ENCODE assay signal across 1 cellular context in genomic region chr22:50479686-50480085, GRCh38.
TF ChIP-seq lines count a peak whose summit lies in the region.

No MANE protein-coding gene starts in this region.

TF ChIP-seq in H1, 55 proteins besides CTCF, POLR2A, EP300 and RAD21:
- no peak for TF ChIP-seq TAF7 (optimal IDR thresholded peaks at IDR 0.05; ENCODE audit: borderline replicate concordance, low read depth, low read length)
- no peak for TF ChIP-seq SRF (IDR thresholded peaks at IDR 0.05; ENCODE audit: low read depth, low read length)
- no peak for TF ChIP-seq KDM4A (IDR thresholded peaks at IDR 0.05; ENCODE audit: low read depth, low read length, severe bottlenecking)
- no peak for TF ChIP-seq CEBPB (IDR thresholded peaks at IDR 0.05; ENCODE audit: low read depth, low read length)
- TF ChIP-seq SIX5 (IDR thresholded peaks at IDR 0.05; ENCODE audit: low read depth, low read length) = no peak
- TF ChIP-seq HDAC6 (IDR thresholded peaks at IDR 0.05; ENCODE audit: low read depth, low read length) = no peak
- no peak for TF ChIP-seq RXRA (IDR thresholded peaks at IDR 0.05; ENCODE audit: insufficient read depth, low read depth, low read length)
- no peak for TF ChIP-seq CHD1 (IDR thresholded peaks at IDR 0.05; ENCODE audit: low read depth, low read length)
- TF ChIP-seq E2F6 (IDR thresholded peaks at IDR 0.05) = no peak
- TF ChIP-seq BRCA1 (IDR thresholded peaks at IDR 0.05; ENCODE audit: low read depth, low read length) = no peak
- TF ChIP-seq TAF1 (IDR thresholded peaks at IDR 0.05; ENCODE audit: low read depth, low read length) = no peak
TF ChIP-seq in H1: peak in this region for 0.
